Comparison of ENCODE assay signal across 23 cellular contexts in genomic region chr7:126838194-126838593, GRCh38.
"Had no signal": no experiment of that assay in that cellular context is flagged by ENCODE, and none has a peak within 500 bp of the region (broad histone marks: within the 10 kb centered on the region; RNA-seq: fewer than 3 reads in every experiment).

No MANE protein-coding gene starts in this region.

- H3K4me1 Mint-ChIP-seq: activated naive CD4-positive, alpha-beta T cell treated with anti-CD3 and anti-CD28 coated beads, Interleukin-2, amount 50 U/mL, for 24 hours; activated naive CD8-positive, alpha-beta T cell treated with anti-CD3 and anti-CD28 coated beads, Interleukin-2, amount 10 ng/mL, durations not matched to agents 7 days and 5 days; central memory CD8-positive, alpha-beta T cell had no signal

- H3K9me3 Mint-ChIP-seq: activated naive CD4-positive, alpha-beta T cell treated with anti-CD3 and anti-CD28 coated beads for 36 hours; activated naive CD4-positive, alpha-beta T cell treated with anti-CD3 and anti-CD28 coated beads, Interleukin-2, amount 50 U/mL, for 24 hours; activated naive CD8-positive, alpha-beta T cell treated with anti-CD3 and anti-CD28 coated beads, Interleukin-2, amount 10 ng/mL, durations not matched to agents 7 days and 5 days; activated T-helper 2 cell treated with anti-CD3 and anti-CD28 coated beads, Interferon-gamma antibody, Interleukin-2, Interleukin-4, amounts not matched to agents 10 μg/mL and 5 μg/mL and 100 μg/mL, durations not matched to agents 14 hours and 24 hours and 36 hours; central memory CD8-positive, alpha-beta T cell; dendritic cell treated with granulocyte-macrophage colony-stimulating factor and Interleukin-4, amounts not matched to agents 40 ng/mL and 50 ng/mL, for 4 days had no signal

- H3K27me3 Mint-ChIP-seq: activated naive CD8-positive, alpha-beta T cell treated with anti-CD3 and anti-CD28 coated beads, Interleukin-2, amount 10 ng/mL, durations not matched to agents 7 days and 5 days; central memory CD8-positive, alpha-beta T cell; dendritic cell treated with granulocyte-macrophage colony-stimulating factor and Interleukin-4, amounts not matched to agents 40 ng/mL and 50 ng/mL, for 4 days had no signal

- H3K27ac Mint-ChIP-seq: activated naive CD4-positive, alpha-beta T cell treated with anti-CD3 and anti-CD28 coated beads for 36 hours; activated naive CD4-positive, alpha-beta T cell treated with anti-CD3 and anti-CD28 coated beads, Interleukin-2, amount 50 U/mL, for 24 hours; activated naive CD8-positive, alpha-beta T cell treated with anti-CD3 and anti-CD28 coated beads, Interleukin-2, amount 10 ng/mL, durations not matched to agents 7 days and 5 days; activated T-helper 2 cell treated with anti-CD3 and anti-CD28 coated beads, Interferon-gamma antibody, Interleukin-2, Interleukin-4, amounts not matched to agents 10 μg/mL and 5 μg/mL and 100 μg/mL, durations not matched to agents 14 hours and 24 hours and 36 hours; dendritic cell treated with granulocyte-macrophage colony-stimulating factor and Interleukin-4, amounts not matched to agents 40 ng/mL and 50 ng/mL, for 4 days; endodermal cell had no signal

- H3K4me3 Mint-ChIP-seq: activated naive CD4-positive, alpha-beta T cell treated with anti-CD3 and anti-CD28 coated beads for 36 hours; activated naive CD4-positive, alpha-beta T cell treated with anti-CD3 and anti-CD28 coated beads, Interleukin-2, amount 50 U/mL, for 24 hours; activated naive CD8-positive, alpha-beta T cell treated with anti-CD3 and anti-CD28 coated beads, Interleukin-2, amount 10 ng/mL, durations not matched to agents 7 days and 5 days; central memory CD8-positive, alpha-beta T cell; dendritic cell treated with granulocyte-macrophage colony-stimulating factor and Interleukin-4, amounts not matched to agents 40 ng/mL and 50 ng/mL, for 4 days; endodermal cell had no signal

- DNase-seq: activated CD4-positive, alpha-beta T cell treated with anti-CD3 and anti-CD28 coated beads for 48 hours; activated CD4-positive, alpha-beta T cell treated with anti-CD3 and anti-CD28 coated beads, Interleukin-2, amount 50 U/mL, for 1 hour; activated CD4-positive, alpha-beta T cell treated with anti-CD3 and anti-CD28 coated beads, Interleukin-2, amount 50 U/mL, for 48 hours; activated CD4-positive, CD25-positive, alpha-beta regulatory T cell; activated CD4-positive, CD25-positive, alpha-beta regulatory T cell treated with anti-CD3 and anti-CD28 coated beads, Interleukin-2, amount 50 U/mL, for 72 hours; activated CD8-positive, alpha-beta memory T cell treated with anti-CD3 and anti-CD28 coated beads, Interleukin-2, amount 50 U/mL, for 48 hours; activated effector memory CD4-positive, alpha-beta T cell treated with anti-CD3 and anti-CD28 coated beads, Interleukin-2, amount 50 U/mL, for 16 hours; activated naive CD4-positive, alpha-beta T cell treated with anti-CD3 and anti-CD28 coated beads for 36 hours; activated naive CD8-positive, alpha-beta T cell treated with anti-CD3 and anti-CD28 coated beads, Interleukin-2, amount 10 ng/mL, durations not matched to agents 7 days and 5 days; amniotic stem cell; anterior cingulate cortex; brain microvascular endothelial cell; dorsolateral prefrontal cortex; effector memory CD4-positive, alpha-beta T cell; endodermal cell; foreskin fibroblast; head of caudate nucleus; T-helper 2 cell had no signal

- ATAC-seq: esophagus mucosa had no signal

- H3K36me3 Mint-ChIP-seq: activated naive CD4-positive, alpha-beta T cell treated with anti-CD3 and anti-CD28 coated beads, Interleukin-2, amount 50 U/mL, for 24 hours; activated naive CD8-positive, alpha-beta T cell treated with anti-CD3 and anti-CD28 coated beads, Interleukin-2, amount 10 ng/mL, durations not matched to agents 7 days and 5 days had no signal
